Comparison of ENCODE assay signal across 17 cellular contexts in the genomic region with DNA sequence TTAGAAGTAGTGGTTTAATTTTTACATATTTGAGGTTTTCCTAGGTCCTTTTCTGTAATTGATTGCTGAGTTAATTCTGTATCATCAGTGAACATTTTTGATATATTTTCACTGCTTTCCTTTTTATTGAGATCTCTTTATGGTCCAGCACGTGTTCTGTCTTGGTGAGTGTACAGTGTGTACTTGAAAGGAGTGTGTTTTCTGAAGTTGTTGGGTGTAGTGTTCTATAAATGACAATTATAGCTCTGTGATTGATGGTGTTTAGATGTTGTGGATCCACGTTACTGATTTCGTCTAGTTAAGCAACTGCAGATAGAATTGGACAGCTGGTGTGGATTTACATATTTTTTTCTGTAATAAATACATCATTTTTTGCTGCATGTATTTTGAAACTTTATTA. TPM values are rescaled to one million over a fixed set of nuclear protein-coding genes. Genes with fewer than 3 reads are reported as not detected.
A peak's percentile ranks its signal among the peaks of the same experiment; 100 is the strongest.
DNase-seq lines count a peak whose midpoint lies in the region; ATAC-seq and TF ChIP-seq lines count a peak whose summit lies in the region.
"Had no signal": no experiment of that assay in that cellular context is flagged by ENCODE, and none has a peak within 500 bp of the region (broad histone marks: within the 10 kb centered on the region; RNA-seq: fewer than 3 reads in every experiment).

No MANE protein-coding gene starts in this region.

- peaks cover 0 to 4% of the 10 kb centered on the region in 2 experiments; a peak in 1 of 3 replicates for H3K36me3 ChIP-seq in HEK293 (ENCODE audit: control insufficient read depth in 2 of 2, insufficient read depth in 1 of 2, low read length in 2 of 2)

- ATAC-seq in naive thymus-derived CD8-positive, alpha-beta T cell = no peak
- ATAC-seq in omental fat pad (ENCODE audit: low FRiP score) (no peak), GM19023 (IDR thresholded peaks at IDR 0.05; ENCODE audit: unreplicated experiment) (no peak)
- ATAC-seq: HCT116; stimulated activated memory B cell treated with anti-CD40 and anti-IgM and Interleukin-4, amounts not matched to agents 10 μg/mL and 1 μg/mL and 100 μg/mL, for 72 hours had no signal

- POLR2A ChIA-PET in HEK293 (lab: Yijun Ruan, JAX) = interaction anchor here (0.7 kb wide), 1 partner anchor 18 kb away, joined by 4 read pairs; no protein-coding TSS in a partner anchor
- POLR2A ChIA-PET in naive thymus-derived CD8-positive, alpha-beta T cell (lab: Charles Lee) = no interaction called here

- CTCF ChIA-PET in HEK293 (lab: Yijun Ruan, JAX) = interaction anchor here (0.5 to 0.7 kb wide), 2 partner anchors 50 to 283 kb away, joined by 3 read pairs; no protein-coding TSS in a partner anchor

- no peaks in the 10 kb centered on the region for H3K27me3 Mint-ChIP-seq in chondrocyte (ENCODE audit: low read depth)
- H3K27me3 Mint-ChIP-seq in naive thymus-derived CD8-positive, alpha-beta T cell = no peaks in the 10 kb centered on the region
- H3K27me3 Mint-ChIP-seq: stimulated activated memory B cell treated with anti-CD40 and anti-IgM and Interleukin-4, amounts not matched to agents 10 μg/mL and 1 μg/mL and 100 μg/mL, for 72 hours; type B pancreatic cell had no signal

- no peak overlapping the region for H3K4me3 ChIP-seq in AG10803 (ENCODE audit: low read length)
- H3K4me3 ChIP-seq in HEK293 (ENCODE audit: low read depth, low read length) = no peak overlapping the region
- H3K4me3 ChIP-seq: esophagus squamous epithelium, SJCRH30 had no signal

- H3K9me3 Mint-ChIP-seq in chondrocyte (ENCODE audit: low read depth) = no peaks in the 10 kb centered on the region
- no peaks in the 10 kb centered on the region for H3K9me3 Mint-ChIP-seq in naive thymus-derived CD8-positive, alpha-beta T cell
- H3K9me3 Mint-ChIP-seq: stimulated activated memory B cell treated with anti-CD40 and anti-IgM and Interleukin-4, amounts not matched to agents 10 μg/mL and 1 μg/mL and 100 μg/mL, for 72 hours; type B pancreatic cell had no signal

- no peak overlapping the region for H3K4me3 Mint-ChIP-seq in chondrocyte (ENCODE audit: unreplicated experiment)
- peak overlapping the region in 8 of 10 donors; percentile 2 to 63 (median 24) for H3K4me3 Mint-ChIP-seq in naive thymus-derived CD8-positive, alpha-beta T cell
- H3K4me3 Mint-ChIP-seq: stimulated activated memory B cell treated with anti-CD40 and anti-IgM and Interleukin-4, amounts not matched to agents 10 μg/mL and 1 μg/mL and 100 μg/mL, for 72 hours; type B pancreatic cell had no signal

- H3K9me3 ChIP-seq in HEK293 (ENCODE audit: control insufficient read depth, insufficient read depth, low read depth, low read length) = no peaks in the 10 kb centered on the region
- H3K9me3 ChIP-seq: esophagus squamous epithelium, SJCRH30 had no signal

- H3K27ac Mint-ChIP-seq in chondrocyte (ENCODE audit: unreplicated experiment) = peak overlapping the region; percentile 27
- peak overlapping the region in 6 of 10 donors; percentile 1 to 41 (median 15) for H3K27ac Mint-ChIP-seq in naive thymus-derived CD8-positive, alpha-beta T cell
- H3K27ac Mint-ChIP-seq: stimulated activated memory B cell treated with anti-CD40 and anti-IgM and Interleukin-4, amounts not matched to agents 10 μg/mL and 1 μg/mL and 100 μg/mL, for 72 hours had no signal

- H3K4me1 ChIP-seq in HEK293 (ENCODE audit: control insufficient read depth, insufficient read depth, low read length) = peaks cover 12% of the 10 kb centered on the region
- H3K4me1 ChIP-seq: SJCRH30 had no signal

- TF ChIP-seq CTCF in AG10803 (conservative IDR thresholded peaks at IDR 0.05; ENCODE audit: low read length) (no peak), HEK293 (tag by site-specific recombination; IDR thresholded peaks at IDR 0.05) (no peak), chondrocyte (IDR thresholded peaks at IDR 0.05) (no peak), omental fat pad (IDR thresholded peaks at IDR 0.05) (no peak)

- H3K27ac ChIP-seq in HEK293 (ENCODE audit: extremely low read depth, low read depth, low read length) = no peak overlapping the region
- H3K27ac ChIP-seq: esophagus squamous epithelium, SJCRH30 had no signal

- H3K4me1 Mint-ChIP-seq in chondrocyte (ENCODE audit: low read depth) = peaks cover 38% of the 10 kb centered on the region
- peaks cover 35 to 93% (median 80%) of the 10 kb centered on the region in 4 donors for H3K4me1 Mint-ChIP-seq in naive thymus-derived CD8-positive, alpha-beta T cell

- H3K36me3 Mint-ChIP-seq in chondrocyte (ENCODE audit: low read depth) = no peaks in the 10 kb centered on the region
- peaks cover 0 to 33% (median 3%) of the 10 kb centered on the region in 3 donors for H3K36me3 Mint-ChIP-seq in naive thymus-derived CD8-positive, alpha-beta T cell

- peak; percentile 25 for DNase-seq in AG10803 (ENCODE audit: low read depth)
- DNase-seq in chondrocyte (ENCODE audit: low spot score) = no peak
- no peak for DNase-seq in naive thymus-derived CD8-positive, alpha-beta T cell
- no peak for DNase-seq in germinal center (ENCODE audit: low spot score)
- DNase-seq in DMS79 (lab: John Stamatoyannopoulos, UW) = no peak
- DNase-seq in omental fat pad (ENCODE audit: low spot score) = no peak
- DNase-seq: COR-L47; effector CD4-positive, alpha-beta T cell; esophagus squamous epithelium; NCI-H1092; NCI-H748 treated with DMSO at 0.1 percent for 48 hours; SJCRH30 had no signal

TF ChIP-seq in HEK293, 187 proteins besides CTCF, POLR2A, EP300 and RAD21 (continues in another document):
- TF ChIP-seq FEZF1 (tag by site-specific recombination; IDR thresholded peaks at IDR 0.05) (0 out of 2 replicates have a peak, but pooled peaks have one; percentile 11), SP7 (tag by site-specific recombination; IDR thresholded peaks at IDR 0.05) (peak; percentile 39; the same call in 1 of the 2 replicates), ZNF843 (tag by site-specific recombination; IDR thresholded peaks at IDR 0.05) (no peak), ZNF658 (tag by site-specific recombination; IDR thresholded peaks at IDR 0.05) (no peak), ZBTB17 (tag by site-specific recombination; IDR thresholded peaks at IDR 0.05) (0 out of 2 replicates have a peak, but pooled peaks have one; percentile 14), ZNF302 (tag by site-specific recombination; IDR thresholded peaks at IDR 0.05; ENCODE audit: low read depth) (no peak), REPIN1 (tag by site-specific recombination; IDR thresholded peaks at IDR 0.05; ENCODE audit: low read depth) (no peak), ZNF335 (tag by site-specific recombination; conservative IDR thresholded peaks at IDR 0.05) (no peak), KLF1 (tag by site-specific recombination; IDR thresholded peaks at IDR 0.05) (peak; percentile 39; the same call in 1 of the 2 replicates), ZNF530 (tag by site-specific recombination; IDR thresholded peaks at IDR 0.05; ENCODE audit: low read depth) (no peak), ZFP41 (tag by site-specific recombination; IDR thresholded peaks at IDR 0.05; ENCODE audit: borderline replicate concordance) (no peak), ZNF354C (tag by site-specific recombination; IDR thresholded peaks at IDR 0.05; ENCODE audit: borderline replicate concordance, low read depth) (no peak), ZNF19 (tag by site-specific recombination; IDR thresholded peaks at IDR 0.05; ENCODE audit: low read depth) (no peak), ZNF548 (tag by site-specific recombination; IDR thresholded peaks at IDR 0.05) (no peak), ZNF114 (tag by site-specific recombination; IDR thresholded peaks at IDR 0.05) (no peak), KLF16 (tag by site-specific recombination; IDR thresholded peaks at IDR 0.05) (no peak), ZNF610 (tag by site-specific recombination; IDR thresholded peaks at IDR 0.05; ENCODE audit: borderline replicate concordance) (no peak), ZNF600 (tag by site-specific recombination; IDR thresholded peaks at IDR 0.05) (no peak)
- TF ChIP-seq, protein P1, sequence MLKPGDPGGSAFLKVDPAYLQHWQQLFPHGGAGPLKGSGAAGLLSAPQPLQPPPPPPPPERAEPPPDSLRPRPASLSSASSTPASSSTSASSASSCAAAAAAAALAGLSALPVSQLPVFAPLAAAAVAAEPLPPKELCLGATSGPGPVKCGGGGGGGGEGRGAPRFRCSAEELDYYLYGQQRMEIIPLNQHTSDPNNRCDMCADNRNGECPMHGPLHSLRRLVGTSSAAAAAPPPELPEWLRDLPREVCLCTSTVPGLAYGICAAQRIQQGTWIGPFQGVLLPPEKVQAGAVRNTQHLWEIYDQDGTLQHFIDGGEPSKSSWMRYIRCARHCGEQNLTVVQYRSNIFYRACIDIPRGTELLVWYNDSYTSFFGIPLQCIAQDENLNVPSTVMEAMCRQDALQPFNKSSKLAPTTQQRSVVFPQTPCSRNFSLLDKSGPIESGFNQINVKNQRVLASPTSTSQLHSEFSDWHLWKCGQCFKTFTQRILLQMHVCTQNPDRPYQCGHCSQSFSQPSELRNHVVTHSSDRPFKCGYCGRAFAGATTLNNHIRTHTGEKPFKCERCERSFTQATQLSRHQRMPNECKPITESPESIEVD (tag by site-specific recombination; IDR thresholded peaks at IDR 0.05) = peak; percentile 67
- TF ChIP-seq, protein P2, sequence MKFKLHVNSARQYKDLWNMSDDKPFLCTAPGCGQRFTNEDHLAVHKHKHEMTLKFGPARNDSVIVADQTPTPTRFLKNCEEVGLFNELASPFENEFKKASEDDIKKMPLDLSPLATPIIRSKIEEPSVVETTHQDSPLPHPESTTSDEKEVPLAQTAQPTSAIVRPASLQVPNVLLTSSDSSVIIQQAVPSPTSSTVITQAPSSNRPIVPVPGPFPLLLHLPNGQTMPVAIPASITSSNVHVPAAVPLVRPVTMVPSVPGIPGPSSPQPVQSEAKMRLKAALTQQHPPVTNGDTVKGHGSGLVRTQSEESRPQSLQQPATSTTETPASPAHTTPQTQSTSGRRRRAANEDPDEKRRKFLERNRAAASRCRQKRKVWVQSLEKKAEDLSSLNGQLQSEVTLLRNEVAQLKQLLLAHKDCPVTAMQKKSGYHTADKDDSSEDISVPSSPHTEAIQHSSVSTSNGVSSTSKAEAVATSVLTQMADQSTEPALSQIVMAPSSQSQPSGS (tag by site-specific recombination; IDR thresholded peaks at IDR 0.05; ENCODE audit: low read depth) = no peak

RNA-seq across cellular contexts. Expression of a gene that starts 32.7 kb away (rescaled TPM):
- total RNA-seq in chondrocyte (49.3 to 49.5 TPM (median 49.3 TPM) in 3 replicates), omental fat pad (100 to 1,000 TPM in 3 of 4 donors, 10 to 100 TPM in 1; 85.7 to 265 (median 186) TPM)
- total RNA-seq in naive thymus-derived CD8-positive, alpha-beta T cell = 10 to 100 TPM; 52.9 to 55.0 TPM
- 10 to 100 TPM; 11.8 to 41.5 (median 24.6) TPM for polyA plus RNA-seq in naive thymus-derived CD8-positive, alpha-beta T cell
